In genomic region chr3:190597291-190597690, GRCh38 we compare ENCODE assay signal across 27 cellular contexts.
DNase-seq lines count a peak whose midpoint lies in the region; ATAC-seq and TF ChIP-seq lines count a peak whose summit lies in the region.
"Had no signal": no experiment of that assay in that cellular context is flagged by ENCODE, and none has a peak within 500 bp of the region (broad histone marks: within the 10 kb centered on the region; RNA-seq: fewer than 3 reads in every experiment).

No MANE protein-coding gene starts in this region.

- no peak overlapping the region for H3K4me3 ChIP-seq in effector memory CD4-positive, alpha-beta T cell (ENCODE audit: insufficient read depth, low read depth, low read length, poor library complexity, severe bottlenecking)
- H3K4me3 ChIP-seq: BLaER1 treated with 17β-estradiol and CSF1 and Interleukin-3, amounts not matched to agents 10 nM and 100 nM; esophagus muscularis mucosa; ovary had no signal

- H3K4me1 ChIP-seq in effector memory CD4-positive, alpha-beta T cell (ENCODE audit: control insufficient read depth, insufficient read depth, low read length, poor library complexity, severe bottlenecking), result no peaks in the 10 kb centered on the region
- H3K4me1 ChIP-seq: BLaER1 treated with 17β-estradiol and CSF1 and Interleukin-3, amounts not matched to agents 10 nM and 100 nM; esophagus muscularis mucosa had no signal

- no peaks in the 10 kb centered on the region for H3K9me3 ChIP-seq in effector memory CD4-positive, alpha-beta T cell (ENCODE audit: control insufficient read depth, low read length)
- H3K9me3 ChIP-seq: esophagus muscularis mucosa, ovary had no signal

- H3K27me3 ChIP-seq in effector memory CD4-positive, alpha-beta T cell (replicated peaks; ENCODE audit: control insufficient read depth, insufficient read depth, low read length, poor library complexity, severe bottlenecking), result no peaks in the 10 kb centered on the region
- H3K27me3 ChIP-seq: BLaER1 treated with 17β-estradiol and CSF1 and Interleukin-3, amounts not matched to agents 10 nM and 100 nM; esophagus muscularis mucosa; ovary had no signal

- peaks cover 18% of the 10 kb centered on the region for H3K9me3 Mint-ChIP-seq in progenitor cell of endocrine pancreas (ENCODE audit: low read depth)
- H3K9me3 Mint-ChIP-seq in chondrocyte (ENCODE audit: low read depth), result peaks cover 7% of the 10 kb centered on the region
- H3K9me3 Mint-ChIP-seq: HFFc6, memory B cell had no signal

- H3K4me3 Mint-ChIP-seq in progenitor cell of endocrine pancreas (ENCODE audit: low read depth), result peak overlapping the region; percentile 22
- H3K4me3 Mint-ChIP-seq in chondrocyte (ENCODE audit: unreplicated experiment), result no peak overlapping the region
- H3K4me3 Mint-ChIP-seq: activated CD4-positive, alpha-beta memory T cell treated with anti-CD3 and anti-CD28 coated beads, Interleukin-2, amount 10 ng/mL, durations not matched to agents 7 days and 5 days; HFFc6; memory B cell; stimulated activated naive CD8-positive, alpha-beta T cell treated with anti-CD3 and anti-CD28 coated beads, Interleukin-15, Interleukin-2, amounts not matched to agents 100 ng/mL and 50 ng/mL, for 24 hours had no signal

- no peaks in the 10 kb centered on the region for H3K27me3 Mint-ChIP-seq in progenitor cell of endocrine pancreas
- no peaks in the 10 kb centered on the region for H3K27me3 Mint-ChIP-seq in chondrocyte (ENCODE audit: low read depth)
- H3K27me3 Mint-ChIP-seq: activated CD4-positive, alpha-beta memory T cell treated with anti-CD3 and anti-CD28 coated beads, Interleukin-2, amount 10 ng/mL, durations not matched to agents 7 days and 5 days; memory B cell; stimulated activated naive CD8-positive, alpha-beta T cell treated with anti-CD3 and anti-CD28 coated beads, Interleukin-15, Interleukin-2, amounts not matched to agents 100 ng/mL and 50 ng/mL, for 24 hours had no signal

- H3K27ac Mint-ChIP-seq in progenitor cell of endocrine pancreas (peak overlapping the region; percentile 84), chondrocyte (ENCODE audit: unreplicated experiment) (no peak overlapping the region)
- H3K27ac Mint-ChIP-seq: activated CD4-positive, alpha-beta memory T cell treated with anti-CD3 and anti-CD28 coated beads, Interleukin-2, amount 10 ng/mL, durations not matched to agents 7 days and 5 days; HFFc6; memory B cell; stimulated activated naive CD8-positive, alpha-beta T cell treated with anti-CD3 and anti-CD28 coated beads, Interleukin-15, Interleukin-2, amounts not matched to agents 100 ng/mL and 50 ng/mL, for 24 hours had no signal

- H3K27ac ChIP-seq in effector memory CD4-positive, alpha-beta T cell (ENCODE audit: insufficient read depth, low read length, poor library complexity, severe bottlenecking), result no peak overlapping the region
- H3K27ac ChIP-seq: BLaER1 treated with 17β-estradiol and CSF1 and Interleukin-3, amounts not matched to agents 10 nM and 100 nM; esophagus muscularis mucosa; ovary; RWPE1 had no signal

- H3K4me1 Mint-ChIP-seq in progenitor cell of endocrine pancreas (ENCODE audit: low read depth), result peaks cover 63% of the 10 kb centered on the region
- peaks cover 19% of the 10 kb centered on the region for H3K4me1 Mint-ChIP-seq in chondrocyte (ENCODE audit: low read depth)
- H3K4me1 Mint-ChIP-seq: memory B cell had no signal

- intact Hi-C loops in left ventricle myocardium superior (cut with micrococcal nuclease), result no loop called here

- H3K36me3 ChIP-seq in effector memory CD4-positive, alpha-beta T cell (ENCODE audit: control insufficient read depth, insufficient read depth, low read length), result no peaks in the 10 kb centered on the region
- H3K36me3 ChIP-seq: esophagus muscularis mucosa, ovary had no signal

- TF ChIP-seq CTCF in progenitor cell of endocrine pancreas (IDR thresholded peaks at IDR 0.05; ENCODE audit: unreplicated experiment), result no peak
- no peak for TF ChIP-seq CTCF in chondrocyte (IDR thresholded peaks at IDR 0.05)

- DNase-seq in EH (ENCODE audit: low read depth) (peak; percentile 16), NCI-H226 (peak; percentile 9), left ventricle myocardium superior (no peak), progenitor cell of endocrine pancreas (ENCODE audit: low spot score, unreplicated experiment) (no peak), chondrocyte (ENCODE audit: low spot score) (no peak)
- DNase-seq in effector memory CD4-positive, alpha-beta T cell, result no peak
- DNase-seq: activated CD4-positive, alpha-beta memory T cell treated with anti-CD3 and anti-CD28 coated beads, Interleukin-2, amount 10 ng/mL, durations not matched to agents 7 days and 5 days; activated CD8-positive, alpha-beta memory T cell treated with anti-CD3 and anti-CD28 coated beads, Interleukin-2, amount 50 U/mL, for 4 hours; activated naive CD4-positive, alpha-beta T cell; dermis blood vessel endothelial cell; DMS153; foreskin fibroblast; head of caudate nucleus; HFFc6; NCI-H1092; NCI-H187; NCI-H524 treated with DMSO at 0.1 percent for 48 hours; OCI-M1; ovary; stimulated activated CD4-positive, alpha-beta T cell treated with anti-CD3 and anti-CD28 coated beads, Interleukin-2, amount 100 ng/mL, for 24 hours; T-helper 2 cell had no signal

- ATAC-seq in left ventricle myocardium superior (peak; percentile 88), HG03457 (IDR thresholded peaks at IDR 0.05; ENCODE audit: unreplicated experiment) (no peak)

- peaks cover 7% of the 10 kb centered on the region for H3K36me3 Mint-ChIP-seq in progenitor cell of endocrine pancreas (ENCODE audit: insufficient read depth)
- peaks cover 6% of the 10 kb centered on the region for H3K36me3 Mint-ChIP-seq in chondrocyte (ENCODE audit: low read depth)

Comparison
In these comparisons a context has a peak if more than half of its experiments do, and no peak if none do; other contexts are left out.
1. DNase-seq: peak in EH (single experiment) and NCI-H226 (single experiment); none in left ventricle myocardium superior (single experiment), progenitor cell of endocrine pancreas (single experiment), effector memory CD4-positive, alpha-beta T cell (0 of 3) and chondrocyte (single experiment).